ENCODE assay signal across 8 cellular contexts in the genomic region with DNA sequence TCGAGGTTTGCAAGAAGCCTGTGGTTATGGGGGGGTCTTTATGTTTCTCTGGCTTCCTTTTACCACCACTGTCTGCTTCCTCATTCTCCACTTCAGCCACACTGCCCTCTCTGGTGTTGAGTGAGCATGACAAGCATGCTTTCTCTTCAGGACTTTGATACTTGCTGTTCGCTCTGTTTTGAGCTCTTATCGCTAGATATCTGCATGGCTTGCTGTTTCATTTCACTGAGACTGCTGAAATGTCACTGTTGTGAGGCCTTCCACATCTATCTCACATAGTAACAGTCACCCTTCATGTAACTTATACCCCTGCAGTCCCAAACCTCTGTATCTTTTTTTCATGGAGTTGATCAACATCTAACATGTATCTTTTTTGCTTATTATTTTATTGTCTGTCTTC. TPM values are rescaled to one million over a fixed set of nuclear protein-coding genes. Genes with fewer than 3 reads are reported as not detected.
DNase-seq lines count a peak whose midpoint lies in the region; ATAC-seq and TF ChIP-seq lines count a peak whose summit lies in the region.

No MANE protein-coding gene starts in this region.

- H3K27me3 Mint-ChIP-seq in activated T-helper 2 cell treated with anti-CD3 and anti-CD28 coated beads, Interferon-gamma antibody, Interleukin-2, Interleukin-4, amounts not matched to agents 10 μg/mL and 5 μg/mL and 100 μg/mL, durations not matched to agents 14 hours and 24 hours and 36 hours (ENCODE audit: low read depth) = no peaks in the 10 kb centered on the region

- 31% methylated on average over 3 of the region's 3 CpGs for WGBS in smooth muscle cell (ENCODE audit: low lambda C conversion rate)

- intact Hi-C loops in activated T-helper 2 cell treated with anti-CD3 and anti-CD28 coated beads, Interferon-gamma antibody, Interleukin-2, Interleukin-4, amounts not matched to agents 10 μg/mL and 5 μg/mL and 100 μg/mL, durations not matched to agents 14 hours and 24 hours and 36 hours (cut with micrococcal nuclease) = loop anchor here (2.0 kb wide), 1 partner anchor 193 kb away; no protein-coding TSS in a partner anchor
- intact Hi-C loops in left ventricle myocardium superior (cut with micrococcal nuclease) = no loop called here

- DNase-seq in CD1c-positive myeloid dendritic cell (ENCODE audit: extremely low spot score) (peak; percentile 32), NCI-H82 (lab: John Stamatoyannopoulos, UW) (peak; percentile 40), left ventricle myocardium superior (no peak), smooth muscle cell (lab: John Stamatoyannopoulos, UW; ENCODE audit: unreplicated experiment) (no peak)
- DNase-seq in activated T-helper 2 cell treated with anti-CD3 and anti-CD28 coated beads, Interferon-gamma antibody, Interleukin-2, Interleukin-4, amounts not matched to agents 10 μg/mL and 5 μg/mL and 100 μg/mL, durations not matched to agents 14 hours and 24 hours and 36 hours (ENCODE audit: low spot score) = peak; percentile 40

- peaks cover 14% of the 10 kb centered on the region for H3K9me3 Mint-ChIP-seq in activated T-helper 2 cell treated with anti-CD3 and anti-CD28 coated beads, Interferon-gamma antibody, Interleukin-2, Interleukin-4, amounts not matched to agents 10 μg/mL and 5 μg/mL and 100 μg/mL, durations not matched to agents 14 hours and 24 hours and 36 hours

- H3K9ac ChIP-seq in smooth muscle cell (ENCODE audit: low read depth) = no peak overlapping the region

- no peaks in the 10 kb centered on the region for H4K20me1 ChIP-seq in smooth muscle cell (ENCODE audit: low read depth)

- H3K4me2 ChIP-seq in smooth muscle cell = no peak overlapping the region

- H3F3A ChIP-seq in smooth muscle cell (ENCODE audit: low read depth) = no peaks in the 10 kb centered on the region

- no peak overlapping the region for H3K27ac Mint-ChIP-seq in activated T-helper 2 cell treated with anti-CD3 and anti-CD28 coated beads, Interferon-gamma antibody, Interleukin-2, Interleukin-4, amounts not matched to agents 10 μg/mL and 5 μg/mL and 100 μg/mL, durations not matched to agents 14 hours and 24 hours and 36 hours

- no peak overlapping the region for H2AFZ ChIP-seq in smooth muscle cell (ENCODE audit: low read depth)

- H3K4me1 Mint-ChIP-seq in activated T-helper 2 cell treated with anti-CD3 and anti-CD28 coated beads, Interferon-gamma antibody, Interleukin-2, Interleukin-4, amounts not matched to agents 10 μg/mL and 5 μg/mL and 100 μg/mL, durations not matched to agents 14 hours and 24 hours and 36 hours (ENCODE audit: low read depth) = peaks cover 10% of the 10 kb centered on the region

- H3K27me3 ChIP-seq in smooth muscle cell (ENCODE audit: low read depth) = no peaks in the 10 kb centered on the region

- H3K4me1 ChIP-seq in smooth muscle cell (ENCODE audit: low read depth) = no peaks in the 10 kb centered on the region

- peaks cover 11% of the 10 kb centered on the region for H3K36me3 ChIP-seq in smooth muscle cell (ENCODE audit: low read depth)

- peak; percentile 42 for TF ChIP-seq CTCF in smooth muscle cell (IDR thresholded peaks at IDR 0.05; ENCODE audit: borderline replicate concordance, insufficient read depth, poor library complexity, severe bottlenecking)

- no peak overlapping the region for H3K4me3 ChIP-seq in smooth muscle cell

- H3K4me3 Mint-ChIP-seq in activated T-helper 2 cell treated with anti-CD3 and anti-CD28 coated beads, Interferon-gamma antibody, Interleukin-2, Interleukin-4, amounts not matched to agents 10 μg/mL and 5 μg/mL and 100 μg/mL, durations not matched to agents 14 hours and 24 hours and 36 hours (ENCODE audit: low read depth) = no peak overlapping the region

- ATAC-seq in GM18517 (IDR thresholded peaks at IDR 0.05; ENCODE audit: unreplicated experiment) = peak; percentile 76
- ATAC-seq in HG03025 (IDR thresholded peaks at IDR 0.05; ENCODE audit: low FRiP score, unreplicated experiment) = peak; percentile 61
- ATAC-seq in left ventricle myocardium superior = peak; percentile 79
- no peak for ATAC-seq in GM21526 (IDR thresholded peaks at IDR 0.05; ENCODE audit: low FRiP score, unreplicated experiment)

- no peak overlapping the region for H3K27ac ChIP-seq in smooth muscle cell (ENCODE audit: low read depth)

- H3K9me3 ChIP-seq in smooth muscle cell (replicated peaks; ENCODE audit: low read depth) = no peaks in the 10 kb centered on the region

- peaks cover 31% of the 10 kb centered on the region for H3K36me3 Mint-ChIP-seq in activated T-helper 2 cell treated with anti-CD3 and anti-CD28 coated beads, Interferon-gamma antibody, Interleukin-2, Interleukin-4, amounts not matched to agents 10 μg/mL and 5 μg/mL and 100 μg/mL, durations not matched to agents 14 hours and 24 hours and 36 hours (ENCODE audit: low read depth)

- H3K79me2 ChIP-seq in smooth muscle cell (ENCODE audit: low read depth) = no peaks in the 10 kb centered on the region

RNA-seq across cellular contexts. Expression of gene TMEM135, which starts 59.8 kb away (rescaled TPM):
- 39.7 and 40.2 TPM in 2 replicates for total RNA-seq in activated T-helper 2 cell treated with anti-CD3 and anti-CD28 coated beads, Interferon-gamma antibody, Interleukin-2, Interleukin-4, amounts not matched to agents 10 μg/mL and 5 μg/mL and 100 μg/mL, durations not matched to agents 14 hours and 24 hours and 36 hours
- total RNA-seq in left ventricle myocardium superior (20.1 TPM), smooth muscle cell (21.7 and 32.3 TPM in 2 replicates)
- polyA plus RNA-seq in smooth muscle cell = 12.4 and 12.6 TPM in 2 replicates

Comparison
In these comparisons a context has a peak if more than half of its experiments do, and no peak if none do; other contexts are left out.
1. DNase-seq: peak in CD1c-positive myeloid dendritic cell (single experiment), NCI-H82 (single experiment) and activated T-helper 2 cell treated with anti-CD3 and anti-CD28 coated beads, Interferon-gamma antibody, Interleukin-2, Interleukin-4, amounts not matched to agents 10 μg/mL and 5 μg/mL and 100 μg/mL, durations not matched to agents 14 hours and 24 hours and 36 hours (single experiment); none in left ventricle myocardium superior (single experiment) and smooth muscle cell (single experiment).